Comparison of ENCODE assay signal across 12 cellular contexts in the genomic region with DNA sequence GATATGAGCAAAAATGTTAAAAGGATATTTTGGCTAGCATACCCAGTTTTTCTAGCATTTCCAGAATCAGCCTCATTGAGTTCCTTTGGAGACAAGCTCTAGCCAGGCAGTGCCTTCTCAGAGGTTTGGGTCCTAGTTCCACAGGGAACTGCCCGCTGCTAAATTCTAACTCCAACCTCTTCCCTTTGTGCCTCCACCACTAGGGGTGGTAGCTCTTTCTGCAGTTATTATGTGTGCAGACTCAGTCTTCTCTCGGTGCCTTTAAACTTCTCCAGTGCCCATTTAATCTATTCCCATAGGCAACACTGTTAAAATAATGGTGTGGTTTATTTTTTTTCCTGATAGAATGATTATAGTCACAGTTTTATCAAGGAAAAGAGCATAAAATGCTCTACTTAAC. TPM values are rescaled to one million over a fixed set of nuclear protein-coding genes. Genes with fewer than 3 reads are reported as not detected.
DNase-seq lines count a peak whose midpoint lies in the region; ATAC-seq and TF ChIP-seq lines count a peak whose summit lies in the region.
"Had no signal": no experiment of that assay in that cellular context is flagged by ENCODE, and none has a peak within 500 bp of the region (broad histone marks: within the 10 kb centered on the region; RNA-seq: fewer than 3 reads in every experiment).

No MANE protein-coding gene starts in this region.

- no peaks in the 10 kb centered on the region for H3K36me3 ChIP-seq in A673 (ENCODE audit: insufficient read depth, low read length, poor library complexity, severe bottlenecking)
- H3K36me3 ChIP-seq in PC-9 (ENCODE audit: low read depth) = no peaks in the 10 kb centered on the region
- H3K36me3 ChIP-seq: neutrophil had no signal

- H3K27me3 ChIP-seq in A673 (replicated peaks; ENCODE audit: insufficient read depth, low read depth, low read length, poor library complexity) = no peaks in the 10 kb centered on the region
- H3K27me3 ChIP-seq in PC-9 (ENCODE audit: insufficient read depth, low read depth) = no peaks in the 10 kb centered on the region
- H3K27me3 ChIP-seq: neutrophil had no signal

- H3K27ac ChIP-seq in A673 (ENCODE audit: low read depth, low read length, poor library complexity, severe bottlenecking) (no peak overlapping the region), PC-9 (no peak overlapping the region)
- H3K27ac ChIP-seq: neutrophil had no signal

- CTCF ChIA-PET in A673 (lab: Charles Lee) (no interaction called here), PC-9 (lab: Charles Lee) (interaction anchor here (0.7 kb wide), 1 partner anchor 19 kb away, joined by 3 read pairs; no protein-coding TSS in a partner anchor)

- H3K4me1 ChIP-seq in A673 (ENCODE audit: insufficient read depth, low read length, poor library complexity, severe bottlenecking) (no peaks in the 10 kb centered on the region), PC-9 (replicated peaks; ENCODE audit: insufficient read depth) (no peaks in the 10 kb centered on the region; the same call in 1 of the 2 replicates)

- no peak overlapping the region for H2AFZ ChIP-seq in PC-9

- intact Hi-C loops in A673 (cut with micrococcal nuclease; ENCODE audit: unreplicated experiment) = no loop called here
- intact Hi-C loops in PC-9 (cut with micrococcal nuclease; ENCODE audit: unreplicated experiment) = no loop called here
- intact Hi-C loops in activated T-helper 2 cell treated with anti-CD3 and anti-CD28 coated beads, Interferon-gamma antibody, Interleukin-2, Interleukin-4, amounts not matched to agents 10 μg/mL and 5 μg/mL and 100 μg/mL, durations not matched to agents 14 hours and 24 hours and 36 hours (cut with micrococcal nuclease) = no loop called here

- peaks cover 1% of the 10 kb centered on the region for H3K4me1 Mint-ChIP-seq in stimulated activated memory B cell treated with anti-CD40 and anti-IgM and Interleukin-4, amounts not matched to agents 10 μg/mL and 1 μg/mL and 100 μg/mL, for 72 hours
- no peaks in the 10 kb centered on the region for H3K4me1 Mint-ChIP-seq in activated T-helper 2 cell treated with anti-CD3 and anti-CD28 coated beads, Interferon-gamma antibody, Interleukin-2, Interleukin-4, amounts not matched to agents 10 μg/mL and 5 μg/mL and 100 μg/mL, durations not matched to agents 14 hours and 24 hours and 36 hours (ENCODE audit: low read depth)
- H3K4me1 Mint-ChIP-seq: activated CD4-positive, alpha-beta T cell treated with anti-CD3 and anti-CD28 coated beads, Interleukin-2, amount 10 ng/mL, durations not matched to agents 7 days and 5 days had no signal

- no peaks in the 10 kb centered on the region for H3K9me3 ChIP-seq in A673 (ENCODE audit: low read depth, low read length, poor library complexity, severe bottlenecking)
- H3K9me3 ChIP-seq in PC-9 (ENCODE audit: insufficient read depth, low read depth) = no peaks in the 10 kb centered on the region
- H3K9me3 ChIP-seq: neutrophil had no signal

- peaks cover 2% of the 10 kb centered on the region for H3K9me3 Mint-ChIP-seq in stimulated activated memory B cell treated with anti-CD40 and anti-IgM and Interleukin-4, amounts not matched to agents 10 μg/mL and 1 μg/mL and 100 μg/mL, for 72 hours
- no peaks in the 10 kb centered on the region for H3K9me3 Mint-ChIP-seq in activated T-helper 2 cell treated with anti-CD3 and anti-CD28 coated beads, Interferon-gamma antibody, Interleukin-2, Interleukin-4, amounts not matched to agents 10 μg/mL and 5 μg/mL and 100 μg/mL, durations not matched to agents 14 hours and 24 hours and 36 hours
- H3K9me3 Mint-ChIP-seq: activated CD4-positive, alpha-beta T cell treated with anti-CD3 and anti-CD28 coated beads, Interleukin-2, amount 10 ng/mL, durations not matched to agents 7 days and 5 days; CD4-positive, CD25-positive, alpha-beta regulatory T cell had no signal

- no peaks in the 10 kb centered on the region for H3K27me3 Mint-ChIP-seq in stimulated activated memory B cell treated with anti-CD40 and anti-IgM and Interleukin-4, amounts not matched to agents 10 μg/mL and 1 μg/mL and 100 μg/mL, for 72 hours
- H3K27me3 Mint-ChIP-seq in activated T-helper 2 cell treated with anti-CD3 and anti-CD28 coated beads, Interferon-gamma antibody, Interleukin-2, Interleukin-4, amounts not matched to agents 10 μg/mL and 5 μg/mL and 100 μg/mL, durations not matched to agents 14 hours and 24 hours and 36 hours (ENCODE audit: low read depth) = no peaks in the 10 kb centered on the region
- H3K27me3 Mint-ChIP-seq: activated CD4-positive, alpha-beta T cell treated with anti-CD3 and anti-CD28 coated beads, Interleukin-2, amount 10 ng/mL, durations not matched to agents 7 days and 5 days had no signal

- H3K4me2 ChIP-seq in PC-9 = no peak overlapping the region

- no peak overlapping the region for H3K27ac Mint-ChIP-seq in stimulated activated memory B cell treated with anti-CD40 and anti-IgM and Interleukin-4, amounts not matched to agents 10 μg/mL and 1 μg/mL and 100 μg/mL, for 72 hours
- H3K27ac Mint-ChIP-seq in activated T-helper 2 cell treated with anti-CD3 and anti-CD28 coated beads, Interferon-gamma antibody, Interleukin-2, Interleukin-4, amounts not matched to agents 10 μg/mL and 5 μg/mL and 100 μg/mL, durations not matched to agents 14 hours and 24 hours and 36 hours = no peak overlapping the region
- H3K27ac Mint-ChIP-seq: activated CD4-positive, alpha-beta T cell treated with anti-CD3 and anti-CD28 coated beads, Interleukin-2, amount 10 ng/mL, durations not matched to agents 7 days and 5 days; CD4-positive, CD25-positive, alpha-beta regulatory T cell had no signal

- TF ChIP-seq CTCF in A673 (conservative IDR thresholded peaks at IDR 0.05; ENCODE audit: low read depth, low read length) (peak; percentile 47), GM12874 (IDR thresholded peaks at IDR 0.05; ENCODE audit: insufficient read depth, low read depth, low read length) (peak; percentile 44), PC-9 (conservative IDR thresholded peaks at IDR 0.05) (peak; percentile 33; the same call in 1 of the 2 replicates), fibroblast of mammary gland (conservative IDR thresholded peaks at IDR 0.05; ENCODE audit: control insufficient read depth, insufficient read depth, low read depth, low read length) (peak; percentile 41)

- H4K20me1 ChIP-seq in PC-9 (ENCODE audit: insufficient read depth) = no peaks in the 10 kb centered on the region

- H3K36me3 Mint-ChIP-seq in stimulated activated memory B cell treated with anti-CD40 and anti-IgM and Interleukin-4, amounts not matched to agents 10 μg/mL and 1 μg/mL and 100 μg/mL, for 72 hours = peaks cover 4% of the 10 kb centered on the region
- no peaks in the 10 kb centered on the region for H3K36me3 Mint-ChIP-seq in activated T-helper 2 cell treated with anti-CD3 and anti-CD28 coated beads, Interferon-gamma antibody, Interleukin-2, Interleukin-4, amounts not matched to agents 10 μg/mL and 5 μg/mL and 100 μg/mL, durations not matched to agents 14 hours and 24 hours and 36 hours (ENCODE audit: low read depth)

- no peak overlapping the region for H3K4me3 Mint-ChIP-seq in stimulated activated memory B cell treated with anti-CD40 and anti-IgM and Interleukin-4, amounts not matched to agents 10 μg/mL and 1 μg/mL and 100 μg/mL, for 72 hours
- H3K4me3 Mint-ChIP-seq in activated T-helper 2 cell treated with anti-CD3 and anti-CD28 coated beads, Interferon-gamma antibody, Interleukin-2, Interleukin-4, amounts not matched to agents 10 μg/mL and 5 μg/mL and 100 μg/mL, durations not matched to agents 14 hours and 24 hours and 36 hours (ENCODE audit: low read depth) = no peak overlapping the region
- H3K4me3 Mint-ChIP-seq: activated CD4-positive, alpha-beta T cell treated with anti-CD3 and anti-CD28 coated beads, Interleukin-2, amount 10 ng/mL, durations not matched to agents 7 days and 5 days; CD4-positive, CD25-positive, alpha-beta regulatory T cell had no signal

- no peak for ATAC-seq in stimulated activated memory B cell treated with anti-CD40 and anti-IgM and Interleukin-4, amounts not matched to agents 10 μg/mL and 1 μg/mL and 100 μg/mL, for 72 hours

- BruUV-seq in A673 (replicated peaks; lab: Mats Ljungman, UMichigan) (no TSS peak), PC-9 (replicated peaks; lab: Mats Ljungman, UMichigan) (no TSS peak)

- DNase-seq in A673 (ENCODE audit: low spot score) = peak; percentile 27
- DNase-seq in PC-9 = no peak
- DNase-seq in fibroblast of mammary gland (ENCODE audit: low read depth) = no peak
- DNase-seq in NCI-H2171 (lab: John Stamatoyannopoulos, UW) = no peak
- no peak for DNase-seq in NCI-H345 treated with DMSO at 0.1 percent for 48 hours (lab: John Stamatoyannopoulos, UW; ENCODE audit: unreplicated experiment)
- no peak for DNase-seq in activated T-helper 2 cell treated with anti-CD3 and anti-CD28 coated beads, Interferon-gamma antibody, Interleukin-2, Interleukin-4, amounts not matched to agents 10 μg/mL and 5 μg/mL and 100 μg/mL, durations not matched to agents 14 hours and 24 hours and 36 hours (ENCODE audit: low spot score)
- DNase-seq: activated CD4-positive, alpha-beta T cell treated with anti-CD3 and anti-CD28 coated beads, Interleukin-2, amount 10 ng/mL, durations not matched to agents 7 days and 5 days; activated naive CD4-positive, alpha-beta T cell treated with Interleukin-2 at 50 U/mL for 16 hours; CD4-positive, CD25-positive, alpha-beta regulatory T cell had no signal

- POLR2A ChIA-PET in A673 (lab: Charles Lee; ENCODE audit: low non-redundant PET) (no interaction called here), PC-9 (lab: Charles Lee; ENCODE audit: unreplicated experiment) (no interaction called here)

- 0 out of 2 replicates have a peak, but pooled peaks cover 4% of the 10 kb centered on the region for H3F3A ChIP-seq in PC-9 (ENCODE audit: insufficient read depth, low read depth)

- H3K9me2 ChIP-seq in PC-9 (ENCODE audit: insufficient read depth) = no peaks in the 10 kb centered on the region

- no peak overlapping the region for H3K4me3 ChIP-seq in A673 (ENCODE audit: low read depth, low read length, poor library complexity, severe bottlenecking)
- H3K4me3 ChIP-seq in PC-9 = no peak overlapping the region
- no peak overlapping the region for H3K4me3 ChIP-seq in fibroblast of mammary gland (ENCODE audit: control insufficient read depth, low read depth, low read length)

- H3K79me2 ChIP-seq in PC-9 (ENCODE audit: low read depth) = no peaks in the 10 kb centered on the region

RNA-seq across cellular contexts. Expression of a gene that starts 21.5 kb away (rescaled TPM):
- total RNA-seq in A673 (2021) (718 and 737 TPM in 2 replicates), PC-9 (2021) (572 and 697 TPM in 2 replicates)
- total RNA-seq in activated T-helper 2 cell treated with anti-CD3 and anti-CD28 coated beads, Interferon-gamma antibody, Interleukin-2, Interleukin-4, amounts not matched to agents 10 μg/mL and 5 μg/mL and 100 μg/mL, durations not matched to agents 14 hours and 24 hours and 36 hours = 619 and 622 TPM in 2 replicates

RNA-seq across cellular contexts. Expression of a gene that starts 56.6 kb away (rescaled TPM):
- 296 and 311 TPM in 2 replicates for total RNA-seq in A673 (2021)
- 143 and 171 TPM in 2 replicates for total RNA-seq in PC-9 (2021)
- 361 and 384 TPM in 2 replicates for total RNA-seq in activated T-helper 2 cell treated with anti-CD3 and anti-CD28 coated beads, Interferon-gamma antibody, Interleukin-2, Interleukin-4, amounts not matched to agents 10 μg/mL and 5 μg/mL and 100 μg/mL, durations not matched to agents 14 hours and 24 hours and 36 hours
